Comparison of ENCODE assay signal across 12 cellular contexts in the genomic region with DNA sequence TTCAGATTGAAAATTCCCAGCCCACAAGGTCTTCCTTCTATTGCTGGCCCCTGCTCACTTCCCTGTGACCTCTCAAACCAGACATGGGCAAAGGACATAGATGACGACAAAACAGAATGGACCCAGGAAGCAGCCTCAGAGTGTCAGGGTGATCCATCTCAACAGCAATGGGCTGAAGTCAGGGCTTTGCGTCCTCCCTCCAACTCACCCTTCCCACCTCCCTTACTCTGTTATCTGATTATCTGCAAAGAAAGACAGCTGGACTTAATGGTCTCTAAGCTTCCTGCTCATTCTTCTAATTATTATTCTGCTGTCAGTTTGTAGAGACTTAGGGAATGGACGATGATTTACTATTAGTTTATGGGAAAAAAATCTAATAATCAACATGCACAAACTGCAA.
A peak's percentile ranks its signal among the peaks of the same experiment; 100 is the strongest.
DNase-seq lines count a peak whose midpoint lies in the region; ATAC-seq, FAIRE-seq and TF ChIP-seq lines count a peak whose summit lies in the region.
"Had no signal": no experiment of that assay in that cellular context is flagged by ENCODE, and none has a peak within 500 bp of the region (broad histone marks: within the 10 kb centered on the region; RNA-seq: fewer than 3 reads in every experiment).

No MANE protein-coding gene starts in this region.

- H3K4me3 ChIP-seq in A549 (no peak overlapping the region), DOHH2 (ENCODE audit: low read length) (no peak overlapping the region), uterus (no peak overlapping the region)
- H3K4me3 ChIP-seq: ascending aorta, HAP-1, sigmoid colon had no signal

- no peak overlapping the region for H3K4me3 Mint-ChIP-seq in WTC11

- no peak for TF ChIP-seq CTCF in A549 (IDR thresholded peaks at IDR 0.05)
- no peak for TF ChIP-seq CTCF in DOHH2 (IDR thresholded peaks at IDR 0.05; ENCODE audit: low read depth, low read length, poor library complexity, severe bottlenecking)
- no peak for TF ChIP-seq CTCF in WTC11 (IDR thresholded peaks at IDR 0.05)
- no peak for TF ChIP-seq CTCF in uterus (IDR thresholded peaks at IDR 0.05)

- peaks cover 18% of the 10 kb centered on the region; the same call in 1 of the 2 replicates for H4K20me1 ChIP-seq in DOHH2 (ENCODE audit: control insufficient read depth, insufficient read depth, low read depth, low read length)

- no peaks in the 10 kb centered on the region for H3K9me2 ChIP-seq in DOHH2 (replicated peaks; ENCODE audit: control insufficient read depth, low read length)

- TF ChIP-seq POLR2A in A549 (IDR thresholded peaks at IDR 0.05; ENCODE audit: low read length) (no peak), uterus (IDR thresholded peaks at IDR 0.05) (no peak)

- H3K4me1 Mint-ChIP-seq in WTC11, result peaks cover 41% of the 10 kb centered on the region

- peak overlapping the region; percentile 56 for H3K4me2 ChIP-seq in A549
- H3K4me2 ChIP-seq in DOHH2 (ENCODE audit: low read length), result peak overlapping the region; percentile 53; the same call in 1 of the 2 replicates

- TF ChIP-seq EP300 in A549 (IDR thresholded peaks at IDR 0.05), result no peak

- H3K4me1 ChIP-seq in A549 (peaks cover 16% of the 10 kb centered on the region), DOHH2 (ENCODE audit: control insufficient read depth, low read length) (peaks cover 63% of the 10 kb centered on the region), uterus (no peaks in the 10 kb centered on the region)
- H3K4me1 ChIP-seq: HAP-1 had no signal

- H3K9me3 ChIP-seq in A549, result no peaks in the 10 kb centered on the region
- H3K9me3 ChIP-seq in DOHH2 (ENCODE audit: control insufficient read depth, insufficient read depth, low read length), result no peaks in the 10 kb centered on the region
- no peaks in the 10 kb centered on the region for H3K9me3 ChIP-seq in uterus
- H3K9me3 ChIP-seq: ascending aorta, BE2C, HAP-1, sigmoid colon had no signal

- no peak for ATAC-seq in A549
- ATAC-seq in WTC11, result no peak
- ATAC-seq in HG03280 (IDR thresholded peaks at IDR 0.05; ENCODE audit: unreplicated experiment), result no peak

- peaks cover 4% of the 10 kb centered on the region; the same call in 1 of the 2 replicates for H3K36me3 Mint-ChIP-seq in WTC11

- H3K9me3 Mint-ChIP-seq in WTC11, result no peaks in the 10 kb centered on the region; the same call in 1 of the 2 replicates

- POLR2A ChIA-PET in A549 (lab: Yijun Ruan, JAX) (no interaction called here), WTC11 (lab: Charles Lee) (no interaction called here)

- H3K27me3 ChIP-seq in DOHH2 (ENCODE audit: control insufficient read depth, low read length), result no peaks in the 10 kb centered on the region
- no peaks in the 10 kb centered on the region for H3K27me3 ChIP-seq in uterus
- H3K27me3 ChIP-seq: ascending aorta, BE2C, sigmoid colon had no signal

- no peak for FAIRE-seq in A549 (lab: Jason Lieb, UNC)

- WGBS in A549 (ENCODE audit: missing lambda C conversion rate), result 91% methylated on average over 3 of the region's 3 CpGs

- DNase-seq in A549 (ENCODE audit: low read depth in 1 of 2, low spot score in 1 of 2), result no peak
- no peak for DNase-seq in WTC11 (ENCODE audit: low spot score)
- peak; percentile 35 for DNase-seq in kidney tubule cell (ENCODE audit: low spot score)
- DNase-seq in uterus, result no peak
- DNase-seq in stimulated activated CD4-positive, alpha-beta T cell treated with anti-CD3 and anti-CD28 coated beads, Interleukin-12 subunit alpha, Interleukin-12 subunit beta, amount 100 ng/mL, for 4 hours, result no peak
- DNase-seq in HCEC 1CT, result no peak
- DNase-seq: BE2C, sigmoid colon had no signal

- CTCF ChIA-PET in A549 (lab: Yijun Ruan, JAX) (no interaction called here), WTC11 (lab: Charles Lee) (no interaction called here)

- intact Hi-C loops in uterus (cut with DNase I; ENCODE audit: low total_unique reads), result no loop called here

- peaks cover 12% of the 10 kb centered on the region for H3K79me2 ChIP-seq in DOHH2 (ENCODE audit: control insufficient read depth, low read length)

- H3K27ac ChIP-seq in A549 (peak overlapping the region in 1 of 2 experiments; percentile 33; a peak in 2 of 6 replicates), DOHH2 (ENCODE audit: low read depth, low read length) (no peak overlapping the region), uterus (no peak overlapping the region)
- H3K27ac ChIP-seq: sigmoid colon had no signal

- no peak for TF ChIP-seq RAD21 in A549 (conservative IDR thresholded peaks at IDR 0.05 in 1 of 2, IDR thresholded peaks at IDR 0.05 in 1 of 2)

- no peaks in the 10 kb centered on the region for H3F3A ChIP-seq in DOHH2 (ENCODE audit: control insufficient read depth, insufficient read depth)

- no peaks in the 10 kb centered on the region for H3K27me3 Mint-ChIP-seq in WTC11 (ENCODE audit: low read depth)

- H3K27ac Mint-ChIP-seq in WTC11, result 0 out of 2 replicates have a peak overlapping the region, but pooled peaks have one; percentile 39

- H3K36me3 ChIP-seq in DOHH2 (ENCODE audit: control insufficient read depth, low read length), result peaks cover 5% of the 10 kb centered on the region; the same call in 1 of the 2 replicates
- no peaks in the 10 kb centered on the region for H3K36me3 ChIP-seq in uterus
- H3K36me3 ChIP-seq: BE2C, sigmoid colon had no signal

TF ChIP-seq in A549, 52 proteins besides CTCF, POLR2A, EP300 and RAD21:
- TF ChIP-seq JUNB (IDR thresholded peaks at IDR 0.05) (0 out of 2 replicates have a peak, but pooled peaks have one; percentile 3), FOSL2 (IDR thresholded peaks at IDR 0.05) (no peak), FOSL2 (CRISPR knock-in tag; IDR thresholded peaks at IDR 0.05) (no peak)

TF ChIP-seq in WTC11, 78 proteins besides CTCF, POLR2A, EP300 and RAD21:
- TF ChIP-seq ETV6 (CRISPR knock-in tag; IDR thresholded peaks at IDR 0.05), result no peak
- TF ChIP-seq MAX (CRISPR knock-in tag; IDR thresholded peaks at IDR 0.05), result no peak
- TF ChIP-seq TP53 (CRISPR knock-in tag; IDR thresholded peaks at IDR 0.05), result no peak
- TF ChIP-seq GTF2I (CRISPR knock-in tag; conservative IDR thresholded peaks at IDR 0.05), result no peak
- no peak for TF ChIP-seq ERG (CRISPR knock-in tag; IDR thresholded peaks at IDR 0.05)
- no peak for TF ChIP-seq NR1H2 (CRISPR knock-in tag; IDR thresholded peaks at IDR 0.05)
- no peak for TF ChIP-seq ZNF512 (CRISPR knock-in tag; IDR thresholded peaks at IDR 0.05; ENCODE audit: borderline replicate concordance)
- TF ChIP-seq GRHL2 (CRISPR knock-in tag; IDR thresholded peaks at IDR 0.05; ENCODE audit: insufficient replicate concordance, severe bottlenecking), result no peak
- no peak for TF ChIP-seq NFATC4 (CRISPR knock-in tag; IDR thresholded peaks at IDR 0.05)
- no peak for TF ChIP-seq SMAD4 (CRISPR knock-in tag; IDR thresholded peaks at IDR 0.05)
- no peak for TF ChIP-seq ATF2 (CRISPR knock-in tag; IDR thresholded peaks at IDR 0.05; ENCODE audit: borderline replicate concordance, low read depth)
- no peak for TF ChIP-seq ZNF232 (CRISPR knock-in tag; IDR thresholded peaks at IDR 0.05)
